Comparison of ENCODE assay signal across 8 cellular contexts in the genomic region with DNA sequence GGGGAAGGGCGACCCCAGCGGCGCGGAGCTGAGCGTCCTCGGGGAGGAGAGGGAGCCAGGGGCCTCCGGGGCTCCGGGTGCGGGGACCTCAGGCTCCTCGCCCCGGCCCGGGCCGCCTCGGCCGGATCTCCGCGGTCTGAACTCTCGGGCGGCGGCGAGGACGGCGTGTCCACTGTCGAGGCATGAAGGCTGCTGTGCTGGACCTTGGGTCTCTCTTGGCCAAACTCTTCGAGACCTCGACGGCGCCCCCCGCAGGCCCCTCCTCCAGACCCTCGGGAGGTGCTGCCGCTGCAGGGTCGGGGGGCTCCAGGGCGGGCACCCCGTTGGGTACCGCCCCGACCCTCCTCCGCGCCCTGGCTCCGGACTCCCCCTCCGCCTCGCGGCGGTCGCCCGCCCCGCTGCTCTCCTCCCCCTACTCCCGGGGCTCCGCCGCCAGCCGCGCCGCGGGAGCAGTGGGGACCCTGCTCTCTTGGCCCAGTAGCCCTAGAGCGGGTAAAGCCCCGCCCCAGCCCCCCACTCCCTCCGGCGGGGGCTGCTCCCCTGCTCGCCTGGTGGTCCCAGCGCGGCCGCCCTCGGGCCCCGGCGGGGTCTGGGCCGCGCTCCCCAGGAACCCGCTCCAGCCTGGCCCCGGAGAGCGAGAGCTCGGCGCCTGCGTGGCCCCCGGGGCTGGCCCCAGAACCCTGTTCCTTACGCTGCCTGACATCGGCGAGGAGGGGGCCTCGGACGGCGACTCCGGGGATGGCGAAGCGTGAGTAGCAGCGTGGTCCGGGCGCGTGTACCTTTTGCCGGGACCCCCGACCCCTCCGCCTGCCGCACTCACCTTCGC. TPM values are rescaled to one million over a fixed set of nuclear protein-coding genes. Genes with fewer than 3 reads are reported as not detected.
DNase-seq lines count a peak whose midpoint lies in the region; ATAC-seq and TF ChIP-seq lines count a peak whose summit lies in the region.

No MANE protein-coding gene starts in this region.

- intact Hi-C loops in esophagus muscularis mucosa (cut with DNase I) = no loop called here

- H3K36me3 ChIP-seq in RWPE2 (ENCODE audit: low read depth) (no peaks in the 10 kb centered on the region), esophagus muscularis mucosa (no peaks in the 10 kb centered on the region)

- TF ChIP-seq CTCF in RWPE2 (IDR thresholded peaks at IDR 0.05; ENCODE audit: poor library complexity, severe bottlenecking) = no peak
- TF ChIP-seq CTCF in esophagus muscularis mucosa (IDR thresholded peaks at IDR 0.05) = no peak
- TF ChIP-seq CTCF in nephron (IDR thresholded peaks at IDR 0.05; ENCODE audit: unreplicated experiment in 3 of 3) = peak in 1 of 3 experiments; percentile 17

- H3K27me3 Mint-ChIP-seq in nephron (ENCODE audit: low read depth) = peaks cover 61% of the 10 kb centered on the region

- peak overlapping the region; percentile 46 for H3K4me3 ChIP-seq in RWPE2 (ENCODE audit: severe bottlenecking)
- peak overlapping the region; percentile 76 to 93 (median 85) for H3K4me3 ChIP-seq in esophagus muscularis mucosa

- CTCF ChIA-PET in HEK293T (lab: Yijun Ruan, JAX) = interaction anchor here (0.5 to 1.0 kb wide), 4 partner anchors 12 to 33 kb away, joined by 3 to 4 read pairs (median 4); no protein-coding TSS in a partner anchor

- DNase-seq in DMS53 (lab: John Stamatoyannopoulos, UW) (peak; percentile 58), DMS53 treated with DMSO at 0.1 percent for 48 hours (lab: John Stamatoyannopoulos, UW; ENCODE audit: unreplicated experiment) (no peak), HEK293T (ENCODE audit: extremely low spot score) (peak; percentile 15), RWPE2 (ENCODE audit: low spot score) (no peak), esophagus muscularis mucosa (ENCODE audit: extremely low spot score) (no peak), SKM-1 (lab: John Stamatoyannopoulos, UW; ENCODE audit: unreplicated experiment) (no peak), LoVo (ENCODE audit: low spot score) (no peak)

- WGBS in esophagus muscularis mucosa = 2% methylated on average over 13 of the region's 91 CpGs

- H3K36me3 Mint-ChIP-seq in nephron (ENCODE audit: low read depth) = no peaks in the 10 kb centered on the region

- no peak overlapping the region for H3K27ac ChIP-seq in RWPE2 (ENCODE audit: poor library complexity, severe bottlenecking)
- peak overlapping the region; percentile 68 to 78 (median 78) for H3K27ac ChIP-seq in esophagus muscularis mucosa (replicated peaks in 1 of 4)

- no peaks in the 10 kb centered on the region for H3K9me3 Mint-ChIP-seq in nephron

- H3K9me3 ChIP-seq in RWPE2 (ENCODE audit: severe bottlenecking) (no peaks in the 10 kb centered on the region), esophagus muscularis mucosa (no peaks in the 10 kb centered on the region)

- H3K4me1 ChIP-seq in RWPE2 (ENCODE audit: insufficient read depth, poor library complexity, severe bottlenecking) = no peaks in the 10 kb centered on the region
- peaks cover 10 to 39% (median 37%) of the 10 kb centered on the region in 4 donors for H3K4me1 ChIP-seq in esophagus muscularis mucosa

- peak overlapping the region; percentile 73 to 82 (median 80) for H3K27ac Mint-ChIP-seq in nephron

- POLR2A ChIA-PET in HEK293T (lab: Yijun Ruan, JAX) = interaction anchor here (1.2 to 1.7 kb wide), 3 partner anchors 25 to 85 kb away, joined by 5 to 7 read pairs (median 5); a partner anchor contains a TSS

- H3K27me3 ChIP-seq in RWPE2 (ENCODE audit: insufficient read depth, poor library complexity, severe bottlenecking) (peaks cover 23% of the 10 kb centered on the region), esophagus muscularis mucosa (peaks cover 0 to 6% (median 2%) of the 10 kb centered on the region in 4 donors)

- H3K4me1 Mint-ChIP-seq in nephron = peaks cover 7% of the 10 kb centered on the region

- TF ChIP-seq POLR2A in esophagus muscularis mucosa (IDR thresholded peaks at IDR 0.05; ENCODE audit: low read depth) = no peak

- ATAC-seq in RWPE2 (ENCODE audit: low read depth) = peak; percentile 69

- no peak for TF ChIP-seq EP300 in esophagus muscularis mucosa (IDR thresholded peaks at IDR 0.05)

- H3K4me3 Mint-ChIP-seq in nephron = peak overlapping the region; percentile 85 to 93 (median 91)

TF ChIP-seq in HEK293T, 16 proteins besides CTCF, POLR2A, EP300 and RAD21:
- TF ChIP-seq FOXA1 (IDR thresholded peaks at IDR 0.05) (no peak), SUZ12 (IDR thresholded peaks at IDR 0.05) (no peak), LEF1 (IDR thresholded peaks at IDR 0.05; ENCODE audit: borderline replicate concordance) (no peak), ELF4 (IDR thresholded peaks at IDR 0.05) (no peak), BHLHE40 (IDR thresholded peaks at IDR 0.05; ENCODE audit: borderline replicate concordance) (no peak), ARNT (IDR thresholded peaks at IDR 0.05) (no peak), NFRKB (IDR thresholded peaks at IDR 0.05) (no peak), L3MBTL2 (conservative IDR thresholded peaks at IDR 0.05) (peak; percentile 46)

RNA-seq across cellular contexts. Expression of a gene that starts 0.6 kb away (rescaled TPM):
- total RNA-seq in esophagus muscularis mucosa = 10 to 100 TPM; 19.5 to 38.8 (median 33.6) TPM

RNA-seq across cellular contexts. Expression of a gene that starts 36.2 kb away (rescaled TPM):
- 1 to 10 TPM; 2.5 to 7.0 (median 4.0) TPM for total RNA-seq in esophagus muscularis mucosa

Comparison
In these comparisons a context has a peak if more than half of its experiments do, and no peak if none do; other contexts are left out.
1. DNase-seq: peak in DMS53 (single experiment) and HEK293T (single experiment); none in DMS53 treated with DMSO at 0.1 percent for 48 hours (single experiment), RWPE2 (single experiment), esophagus muscularis mucosa (single experiment), SKM-1 (single experiment) and LoVo (single experiment).